In genomic region chr3:141682921-141683320, GRCh38 we compare ENCODE assay signal across 33 cellular contexts.
"Had no signal": no experiment of that assay in that cellular context is flagged by ENCODE, and none has a peak within 500 bp of the region (broad histone marks: within the 10 kb centered on the region; RNA-seq: fewer than 3 reads in every experiment).

No MANE protein-coding gene starts in this region.

- H3K27ac ChIP-seq: ascending aorta, cardiac muscle cell, VCaP had no signal

- H3K9me3 Mint-ChIP-seq: activated B cell treated with CpG ODN at 0.5 μM for 24 hours; activated CD4-positive, alpha-beta memory T cell treated with anti-CD3 and anti-CD28 coated beads for 36 hours; activated CD4-positive, alpha-beta T cell treated with anti-CD3 and anti-CD28 coated beads, Interleukin-2, amount 10 ng/mL, durations not matched to agents 24 days and 14 days; activated CD8-positive, alpha-beta T cell treated with anti-CD3 and anti-CD28 coated beads for 36 hours; activated naive CD4-positive, alpha-beta T cell treated with anti-CD3 and anti-CD28 coated beads, Interleukin-2, amount 10 ng/mL, durations not matched to agents 7 days and 5 days; activated naive CD4-positive, alpha-beta T cell treated with anti-CD3 and anti-CD28 coated beads, Interleukin-2, amount 50 U/mL, for 24 hours; activated T-cell treated with anti-CD3 and anti-CD28 coated beads, Interleukin-2, amount 50 U/mL, for 24 hours; activated T-helper 2 cell treated with anti-CD3 and anti-CD28 coated beads, Interferon-gamma antibody, Interleukin-2, Interleukin-4, amounts not matched to agents 10 μg/mL and 5 μg/mL and 100 μg/mL, durations not matched to agents 14 hours and 24 hours and 36 hours; central memory CD8-positive, alpha-beta T cell; T-helper 1 cell treated with Interleukin-12 subunit alpha and Interleukin-12 subunit beta and Interleukin-4 antibody, amounts not matched to agents 30 μg/mL and 1 μg/mL, for 36 hours; T-helper 2 cell treated with Interferon-gamma antibody and Interleukin-4, amounts not matched to agents 5 μg/mL and 100 μg/mL, for 36 hours had no signal

- FAIRE-seq: bronchial epithelial cell, TTC549 had no signal

- H3K9me3 ChIP-seq: ascending aorta had no signal

- H3K27ac Mint-ChIP-seq: activated B cell treated with CpG ODN at 0.5 μM for 24 hours; activated CD4-positive, alpha-beta memory T cell treated with anti-CD3 and anti-CD28 coated beads for 36 hours; activated CD4-positive, alpha-beta T cell treated with anti-CD3 and anti-CD28 coated beads, Interleukin-2, amount 10 ng/mL, durations not matched to agents 24 days and 14 days; activated CD8-positive, alpha-beta memory T cell treated with anti-CD3 and anti-CD28 coated beads, Interleukin-2, amount 10 ng/mL, durations not matched to agents 7 days and 5 days; activated CD8-positive, alpha-beta T cell treated with anti-CD3 and anti-CD28 coated beads for 36 hours; activated naive CD4-positive, alpha-beta T cell treated with anti-CD3 and anti-CD28 coated beads, Interleukin-2, amount 10 ng/mL, durations not matched to agents 7 days and 5 days; activated naive CD4-positive, alpha-beta T cell treated with anti-CD3 and anti-CD28 coated beads, Interleukin-2, amount 50 U/mL, for 24 hours; activated naive CD8-positive, alpha-beta T cell; activated T-cell treated with anti-CD3 and anti-CD28 coated beads, Interleukin-2, amount 50 U/mL, for 24 hours; activated T-helper 2 cell treated with anti-CD3 and anti-CD28 coated beads, Interferon-gamma antibody, Interleukin-2, Interleukin-4, amounts not matched to agents 10 μg/mL and 5 μg/mL and 100 μg/mL, durations not matched to agents 14 hours and 24 hours and 36 hours; brain; T-helper 1 cell treated with Interleukin-12 subunit alpha and Interleukin-12 subunit beta and Interleukin-4 antibody, amounts not matched to agents 30 μg/mL and 1 μg/mL, for 36 hours; T-helper 2 cell treated with Interferon-gamma antibody and Interleukin-4, amounts not matched to agents 5 μg/mL and 100 μg/mL, for 36 hours had no signal

- ATAC-seq: activated CD8-positive, alpha-beta memory T cell treated with anti-CD3 and anti-CD28 coated beads, Interleukin-2, amount 10 ng/mL, durations not matched to agents 7 days and 5 days; activated CD8-positive, alpha-beta T cell treated with anti-CD3 and anti-CD28 coated beads for 36 hours had no signal

- H3K27me3 Mint-ChIP-seq: activated B cell treated with CpG ODN at 0.5 μM for 24 hours; activated CD4-positive, alpha-beta memory T cell treated with anti-CD3 and anti-CD28 coated beads for 36 hours; activated CD8-positive, alpha-beta memory T cell treated with anti-CD3 and anti-CD28 coated beads, Interleukin-2, amount 10 ng/mL, durations not matched to agents 7 days and 5 days; activated CD8-positive, alpha-beta T cell treated with anti-CD3 and anti-CD28 coated beads for 36 hours; activated naive CD4-positive, alpha-beta T cell treated with anti-CD3 and anti-CD28 coated beads, Interleukin-2, amount 50 U/mL, for 24 hours; activated naive CD8-positive, alpha-beta T cell; activated T-cell treated with anti-CD3 and anti-CD28 coated beads, Interleukin-2, amount 50 U/mL, for 24 hours; central memory CD8-positive, alpha-beta T cell had no signal

- H3K36me3 ChIP-seq: ascending aorta, cardiac muscle cell had no signal

- DNase-seq: activated B cell treated with CpG ODN at 0.5 μM for 24 hours; activated CD4-positive, alpha-beta memory T cell treated with anti-CD3 and anti-CD28 coated beads for 36 hours; activated CD4-positive, alpha-beta T cell treated with anti-CD3 and anti-CD28 coated beads for 4 hours; activated CD4-positive, alpha-beta T cell treated with anti-CD3 and anti-CD28 coated beads, Interleukin-2, amount 10 ng/mL, durations not matched to agents 24 days and 14 days; activated CD4-positive, alpha-beta T cell treated with anti-CD3 and anti-CD28 coated beads, Interleukin-2, amount 50 U/mL, for 1 hour; activated CD4-positive, alpha-beta T cell treated with anti-CD3 and anti-CD28 coated beads, Interleukin-2, amount 50 U/mL, for 4 hours; activated CD4-positive, CD25-positive, alpha-beta regulatory T cell treated with anti-CD3 and anti-CD28 coated beads, Interleukin-2, amount 50 U/mL, for 72 hours; activated CD8-positive, alpha-beta memory T cell treated with anti-CD3 and anti-CD28 coated beads, Interleukin-2, amount 10 ng/mL, durations not matched to agents 7 days and 5 days; activated CD8-positive, alpha-beta memory T cell treated with anti-CD3 and anti-CD28 coated beads, Interleukin-2, amount 50 U/mL, for 48 hours; activated CD8-positive, alpha-beta T cell treated with anti-CD3 and anti-CD28 coated beads for 36 hours; activated effector memory CD4-positive, alpha-beta T cell treated with Interleukin-2 at 50 U/mL for 16 hours; activated gamma-delta T cell; activated naive CD4-positive, alpha-beta T cell treated with anti-CD3 and anti-CD28 coated beads, Interleukin-2, amount 10 ng/mL, durations not matched to agents 7 days and 5 days; activated naive CD4-positive, alpha-beta T cell treated with Interleukin-2 at 50 U/mL for 16 hours; activated T-cell treated with anti-CD3 and anti-CD28 coated beads, Interleukin-2, amount 50 U/mL, for 24 hours; activated T-cell treated with anti-CD3 and anti-CD28 coated beads, Interleukin-2, amount 50 U/mL, for 48 hours; amygdala; caudate nucleus; T-helper 1 cell; T-helper 2 cell; T-helper 9 cell had no signal

- H3K36me3 Mint-ChIP-seq: activated CD4-positive, alpha-beta memory T cell treated with anti-CD3 and anti-CD28 coated beads for 36 hours; activated CD8-positive, alpha-beta memory T cell treated with anti-CD3 and anti-CD28 coated beads, Interleukin-2, amount 10 ng/mL, durations not matched to agents 7 days and 5 days; activated naive CD4-positive, alpha-beta T cell treated with anti-CD3 and anti-CD28 coated beads, Interleukin-2, amount 10 ng/mL, durations not matched to agents 7 days and 5 days; activated naive CD4-positive, alpha-beta T cell treated with anti-CD3 and anti-CD28 coated beads, Interleukin-2, amount 50 U/mL, for 24 hours; activated naive CD8-positive, alpha-beta T cell; brain had no signal

- H3K4me3 ChIP-seq: ascending aorta, cardiac muscle cell had no signal

- H3K4me3 Mint-ChIP-seq: activated B cell treated with CpG ODN at 0.5 μM for 24 hours; activated CD4-positive, alpha-beta memory T cell treated with anti-CD3 and anti-CD28 coated beads for 36 hours; activated CD4-positive, alpha-beta T cell treated with anti-CD3 and anti-CD28 coated beads, Interleukin-2, amount 10 ng/mL, durations not matched to agents 24 days and 14 days; activated CD8-positive, alpha-beta memory T cell treated with anti-CD3 and anti-CD28 coated beads, Interleukin-2, amount 10 ng/mL, durations not matched to agents 7 days and 5 days; activated CD8-positive, alpha-beta T cell treated with anti-CD3 and anti-CD28 coated beads for 36 hours; activated naive CD4-positive, alpha-beta T cell treated with anti-CD3 and anti-CD28 coated beads, Interleukin-2, amount 10 ng/mL, durations not matched to agents 7 days and 5 days; activated naive CD4-positive, alpha-beta T cell treated with anti-CD3 and anti-CD28 coated beads, Interleukin-2, amount 50 U/mL, for 24 hours; activated naive CD8-positive, alpha-beta T cell; activated T-cell treated with anti-CD3 and anti-CD28 coated beads, Interleukin-2, amount 50 U/mL, for 24 hours; brain; central memory CD8-positive, alpha-beta T cell; T-helper 1 cell treated with Interleukin-12 subunit alpha and Interleukin-12 subunit beta and Interleukin-4 antibody, amounts not matched to agents 30 μg/mL and 1 μg/mL, for 36 hours; T-helper 2 cell treated with Interferon-gamma antibody and Interleukin-4, amounts not matched to agents 5 μg/mL and 100 μg/mL, for 36 hours had no signal

- H3K27me3 ChIP-seq: ascending aorta, cardiac muscle cell had no signal
